In the genomic region with DNA sequence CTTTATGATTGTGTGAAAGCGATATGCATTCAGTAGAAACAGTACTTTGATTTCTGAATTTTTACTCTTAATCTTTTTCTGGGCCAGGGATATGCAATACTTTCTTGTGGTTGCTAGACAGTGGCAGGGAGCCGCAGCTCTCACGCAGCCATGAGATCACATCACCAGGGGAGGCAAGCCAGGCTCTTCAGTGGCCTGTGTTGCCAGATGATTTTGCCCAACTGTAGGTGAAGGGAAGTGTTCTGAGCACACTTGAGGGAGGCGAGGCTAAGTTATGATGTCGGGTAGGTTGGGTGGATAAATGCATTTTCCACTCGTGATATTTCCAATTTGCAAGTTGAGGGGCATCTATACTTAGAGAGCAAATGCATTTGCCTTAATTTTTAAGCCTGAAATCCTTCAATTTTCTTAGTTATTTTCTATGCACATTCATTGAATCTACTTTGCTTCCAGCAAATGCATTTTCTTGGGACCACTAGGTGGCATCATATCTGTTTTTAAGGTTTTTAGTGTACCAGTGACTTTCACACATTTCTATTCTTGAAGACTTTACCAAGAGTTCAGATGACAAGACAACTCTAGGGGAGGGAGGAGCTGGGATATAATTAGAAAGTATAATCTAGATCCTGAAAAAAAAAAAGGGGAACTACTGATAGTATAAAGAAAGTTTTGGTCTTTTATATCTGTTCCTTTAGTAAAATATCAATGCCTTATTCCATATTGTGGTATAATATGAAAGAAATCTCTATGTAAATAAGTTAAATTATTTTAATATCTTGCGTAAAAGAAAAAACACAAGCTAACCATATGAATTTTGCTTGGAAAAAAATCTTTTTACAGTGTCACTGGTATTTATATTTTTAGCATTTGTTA, we compare ENCODE assay signal across 8 cellular contexts.
A peak's percentile ranks its signal among the peaks of the same experiment; 100 is the strongest.
DNase-seq lines count a peak whose midpoint lies in the region; ATAC-seq and TF ChIP-seq lines count a peak whose summit lies in the region.

No MANE protein-coding gene starts in this region.

- POLR2A ChIA-PET in HCT116 (lab: Charles Lee), result no interaction called here

- H3K4me1 ChIP-seq in HCT116 (ENCODE audit: control insufficient read depth in 1 of 2, insufficient read depth in 2 of 2, low read length in 2 of 2), result no peaks in the 10 kb centered on the region
- no peaks in the 10 kb centered on the region for H3K4me1 ChIP-seq in osteoblast (ENCODE audit: insufficient read depth, low read length)

- RAD21 ChIA-PET in HCT116 (lab: Charles Lee; ENCODE audit: low non-redundant PET in 1 of 2, low total read pairs in 2 of 2, uncharacterized antibody in 2 of 2, unreplicated experiment in 2 of 2), result no interaction called here

- no peaks in the 10 kb centered on the region for H3K36me3 ChIP-seq in HCT116 (ENCODE audit: control insufficient read depth in 1 of 2, insufficient read depth in 2 of 2, low read length in 2 of 2)
- H3K36me3 ChIP-seq in osteoblast (ENCODE audit: insufficient read depth, low read length), result no peaks in the 10 kb centered on the region

- peak; percentile 27; the same call in 1 of the 2 replicates for TF ChIP-seq RAD21 in HCT116 (IDR thresholded peaks at IDR 0.05; ENCODE audit: low read depth)

- H3K27ac ChIP-seq in C4-2B (no peak overlapping the region), HCT116 (ENCODE audit: low read depth, low read length) (no peak overlapping the region), dorsolateral prefrontal cortex (no peak overlapping the region), osteoblast (ENCODE audit: low read depth, low read length) (no peak overlapping the region)

- no peak overlapping the region for H3K4me2 ChIP-seq in HCT116 (ENCODE audit: low read length)
- H3K4me2 ChIP-seq in osteoblast (ENCODE audit: insufficient read depth, low read length), result no peak overlapping the region

- intact Hi-C loops in HCT116 (cut with micrococcal nuclease), result loop anchor here (5.0 kb wide), 1 partner anchor 1740 kb away; no protein-coding TSS in a partner anchor
- intact Hi-C loops in dorsolateral prefrontal cortex (cut with DNase I), result no loop called here

- H3K27me3 ChIP-seq in HCT116 (ENCODE audit: insufficient read depth, low read length), result no peaks in the 10 kb centered on the region
- H3K27me3 ChIP-seq in dorsolateral prefrontal cortex, result no peaks in the 10 kb centered on the region
- H3K27me3 ChIP-seq in osteoblast (ENCODE audit: insufficient read depth, low read length), result no peaks in the 10 kb centered on the region

- H3K79me2 ChIP-seq in HCT116 (ENCODE audit: insufficient read depth, low read length), result no peaks in the 10 kb centered on the region
- no peaks in the 10 kb centered on the region for H3K79me2 ChIP-seq in osteoblast (ENCODE audit: insufficient read depth, low read length)

- CTCF ChIA-PET in HCT116 (lab: Charles Lee), result no interaction called here

- no peak for DNase-seq in HCT116 (ENCODE audit: low read depth, low spot score)
- DNase-seq in NOMO-1 treated with DMSO at 0.1 percent for 48 hours (lab: John Stamatoyannopoulos, UW; ENCODE audit: unreplicated experiment), result peak; percentile 36
- DNase-seq in dorsolateral prefrontal cortex, result peak in 1 of 10 donors; percentile 42
- DNase-seq in osteoblast (ENCODE audit: insufficient read length, low spot score, missing footprints), result peak; percentile 9
- no peak for DNase-seq in epidermal melanocyte (ENCODE audit: insufficient read length, low spot score)

- peak; percentile 74 for TF ChIP-seq CTCF in C4-2B (conservative IDR thresholded peaks at IDR 0.05)
- TF ChIP-seq CTCF in HCT116 (IDR thresholded peaks at IDR 0.05 in 2 of 3, conservative IDR thresholded peaks at IDR 0.05 in 1 of 3; ENCODE audit: borderline replicate concordance in 1 of 3, insufficient read depth in 1 of 3, low read depth in 2 of 3, low read length in 2 of 3), result peak; percentile 8 to 53 (median 35); a peak in 3 of 6 replicates
- TF ChIP-seq CTCF in dorsolateral prefrontal cortex (IDR thresholded peaks at IDR 0.05 in 54 of 56, conservative IDR thresholded peaks at IDR 0.05 in 2 of 56; ENCODE audit: low read depth in 1 of 56, partially characterized antibody in 56 of 56), result peak; percentile 34 to 84 (median 70)
- peak; percentile 32 for TF ChIP-seq CTCF in osteoblast (IDR thresholded peaks at IDR 0.05; ENCODE audit: extremely low read depth, low read depth, low read length)

- no peaks in the 10 kb centered on the region for H3K9me2 ChIP-seq in HCT116 (ENCODE audit: insufficient read depth)

- TF ChIP-seq POLR2A in HCT116 (IDR thresholded peaks at IDR 0.05; ENCODE audit: borderline replicate concordance, extremely low read depth, insufficient read depth, insufficient read length), result no peak
- TF ChIP-seq POLR2A in GM18505 (IDR thresholded peaks at IDR 0.05; ENCODE audit: borderline replicate concordance, extremely low read depth, insufficient read depth, insufficient read length), result no peak

- H3K4me3 ChIP-seq in HCT116 (replicated peaks in 1 of 2; ENCODE audit: low read depth in 1 of 2, low read length in 2 of 2), result no peak overlapping the region
- no peak overlapping the region for H3K4me3 ChIP-seq in dorsolateral prefrontal cortex
- H3K4me3 ChIP-seq in osteoblast (ENCODE audit: insufficient read depth, low read length), result no peak overlapping the region

- H3K9me3 ChIP-seq in HCT116 (ENCODE audit: control insufficient read depth in 1 of 2, insufficient read depth in 1 of 2, low read depth in 1 of 2, low read length in 2 of 2), result peaks cover 0 to 4% of the 10 kb centered on the region in 2 experiments; a peak in 1 of 4 replicates
- H3K9me3 ChIP-seq in osteoblast (ENCODE audit: low read depth, low read length), result no peaks in the 10 kb centered on the region

- no peak overlapping the region for H2AFZ ChIP-seq in HCT116 (ENCODE audit: low read depth, low read length, poor library complexity, severe bottlenecking)
- no peak overlapping the region for H2AFZ ChIP-seq in osteoblast (ENCODE audit: low read length)

- BruUV-seq in HCT116 (replicated peaks; lab: Mats Ljungman, UMichigan), result no TSS peak

- no peak for ATAC-seq in HCT116
- ATAC-seq in GM18505 (IDR thresholded peaks at IDR 0.05; ENCODE audit: unreplicated experiment), result no peak
- ATAC-seq in HG02678 (IDR thresholded peaks at IDR 0.05; ENCODE audit: unreplicated experiment), result no peak

- H4K20me1 ChIP-seq in HCT116 (ENCODE audit: insufficient read depth), result no peaks in the 10 kb centered on the region
- H4K20me1 ChIP-seq in osteoblast (ENCODE audit: insufficient read depth, low read length), result no peaks in the 10 kb centered on the region

- no peak overlapping the region for H3K9ac ChIP-seq in HCT116 (ENCODE audit: low read length)

TF ChIP-seq in HCT116, 20 proteins besides CTCF, POLR2A, EP300 and RAD21:
- TF ChIP-seq YY1 (IDR thresholded peaks at IDR 0.05; ENCODE audit: extremely low read depth, insufficient replicate concordance, low read depth, low read length) (no peak), ATF3 (IDR thresholded peaks at IDR 0.05) (no peak), TCF7L2 (IDR thresholded peaks at IDR 0.05; ENCODE audit: borderline replicate concordance, extremely low read depth, insufficient read depth, insufficient read length) (no peak), ZNF274 (IDR thresholded peaks at IDR 0.05; ENCODE audit: low read depth, low read length) (no peak), MAX (IDR thresholded peaks at IDR 0.05) (no peak), SIN3A (IDR thresholded peaks at IDR 0.05; ENCODE audit: low read depth) (no peak), FOSL1 (IDR thresholded peaks at IDR 0.05; ENCODE audit: low read depth) (no peak), ZFX (IDR thresholded peaks at IDR 0.05) (no peak), CEBPB (IDR thresholded peaks at IDR 0.05; ENCODE audit: low read depth) (no peak), SP1 (IDR thresholded peaks at IDR 0.05; ENCODE audit: low read depth) (no peak), ZBTB33 (IDR thresholded peaks at IDR 0.05; ENCODE audit: extremely low read depth, insufficient replicate concordance, low read length) (no peak), SRF (IDR thresholded peaks at IDR 0.05; ENCODE audit: low read depth) (no peak), CBX3 (IDR thresholded peaks at IDR 0.05; ENCODE audit: low read depth) (no peak), EZH2phosphoT487 (IDR thresholded peaks at IDR 0.05; ENCODE audit: borderline replicate concordance) (no peak), POLR2AphosphoS5 (IDR thresholded peaks at IDR 0.05; ENCODE audit: low read depth, low read length) (no peak)

Comparison
In these comparisons a context has a peak if more than half of its experiments do, and no peak if none do; other contexts are left out.
1. DNase-seq: peak in NOMO-1 treated with DMSO at 0.1 percent for 48 hours (single experiment) and osteoblast (single experiment); none in HCT116 (single experiment) and epidermal melanocyte (single experiment).
2. Peak in every context shown above with its lines, with median percentiles within 50 percentile points of each other: CTCF ChIP-seq.